8 cellular contexts compared by ENCODE assay signal in genomic region chr16:12801511-12802042, GRCh38. TPM values are rescaled to one million over a fixed set of nuclear protein-coding genes. Genes with fewer than 3 reads are reported as not detected.
DNase-seq lines count a peak whose midpoint lies in the region; ATAC-seq and TF ChIP-seq lines count a peak whose summit lies in the region.

No MANE protein-coding gene starts in this region.

- no peaks in the 10 kb centered on the region for H3K9me3 ChIP-seq in right atrium auricular region

- no peaks in the 10 kb centered on the region for H3K36me3 Mint-ChIP-seq in endothelial cell (ENCODE audit: low read depth, unreplicated experiment)

- H3K4me1 ChIP-seq in right atrium auricular region, result peaks cover 0 to 32% of the 10 kb centered on the region in 2 donors

- H3K4me3 ChIP-seq in right atrium auricular region, result no peak overlapping the region
- peak overlapping the region; percentile 69 for H3K4me3 ChIP-seq in skeletal muscle cell (ENCODE audit: low read depth, low read length)

- H3K27ac Mint-ChIP-seq in endothelial cell (ENCODE audit: unreplicated experiment), result peak overlapping the region; percentile 50

- H3K27me3 Mint-ChIP-seq in endothelial cell (ENCODE audit: unreplicated experiment), result peaks cover 6% of the 10 kb centered on the region

- TF ChIP-seq CTCF in right atrium auricular region (IDR thresholded peaks at IDR 0.05) (no peak), endothelial cell (IDR thresholded peaks at IDR 0.05; ENCODE audit: unreplicated experiment) (no peak)

- no peaks in the 10 kb centered on the region for H3K36me3 ChIP-seq in right atrium auricular region

- H3K4me3 Mint-ChIP-seq in endothelial cell (ENCODE audit: unreplicated experiment), result peak overlapping the region; percentile 69

- H3K27ac ChIP-seq in right atrium auricular region, result peak overlapping the region; percentile 10 to 45

- peaks cover 20% of the 10 kb centered on the region for H3K4me1 Mint-ChIP-seq in endothelial cell (ENCODE audit: unreplicated experiment)

- H3K9me3 Mint-ChIP-seq in endothelial cell (ENCODE audit: unreplicated experiment), result no peaks in the 10 kb centered on the region

- DNase-seq in right atrium auricular region (ENCODE audit: low spot score), result no peak
- no peak for DNase-seq in Right ventricle myocardium inferior (ENCODE audit: missing footprints)
- peak; percentile 16 for DNase-seq in SIG-M5 (lab: John Stamatoyannopoulos, UW)
- DNase-seq in endothelial cell (ENCODE audit: low spot score), result no peak
- DNase-seq in skeletal muscle cell (ENCODE audit: low read depth), result peak; percentile 91
- DNase-seq in T-helper 9 cell, result no peak
- DNase-seq in NCI-H2029 (lab: John Stamatoyannopoulos, UW), result no peak

- ATAC-seq in Right ventricle myocardium inferior (no peak), GM19328 (IDR thresholded peaks at IDR 0.05; ENCODE audit: unreplicated experiment) (no peak)

- intact Hi-C loops in Right ventricle myocardium inferior (cut with DNase I), result no loop called here

- no peaks in the 10 kb centered on the region for H3K27me3 ChIP-seq in right atrium auricular region

RNA-seq across cellular contexts. Expression of gene CPPED1, which starts 2.1 kb away (rescaled TPM):
- total RNA-seq in right atrium auricular region (1 to 10 TPM; 5.9 to 6.4 TPM), Right ventricle myocardium inferior (14.3 TPM), endothelial cell (ENCODE audit: unreplicated experiment) (11.6 TPM)

Comparison
In these comparisons a context has a peak if more than half of its experiments do, and no peak if none do; other contexts are left out.
1. DNase-seq: peak in SIG-M5 (single experiment) and skeletal muscle cell (single experiment); none in right atrium auricular region (single experiment), Right ventricle myocardium inferior (single experiment), endothelial cell (single experiment), T-helper 9 cell (single experiment) and NCI-H2029 (single experiment).